In the genomic region with DNA sequence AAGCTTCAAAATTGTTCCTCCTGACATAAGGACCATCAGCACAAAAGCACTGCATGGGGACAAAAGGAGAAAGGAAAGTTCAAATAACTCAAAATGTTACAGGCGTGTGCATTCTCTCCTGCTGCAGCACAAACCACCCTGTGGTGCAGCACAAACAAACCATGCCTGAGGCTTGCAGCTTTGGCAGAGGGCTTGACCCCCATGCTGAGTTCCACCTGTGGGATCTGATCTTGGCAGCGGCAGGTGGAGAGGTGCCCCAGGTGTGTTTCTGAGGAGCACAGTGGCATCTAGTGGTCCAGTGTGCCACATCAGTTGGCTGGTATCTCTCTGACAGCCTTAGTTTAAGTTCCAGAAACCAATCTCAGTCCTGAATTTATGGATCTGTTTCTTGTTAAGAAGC, we compare ENCODE assay signal across 11 cellular contexts.
A peak's percentile ranks its signal among the peaks of the same experiment; 100 is the strongest.
DNase-seq lines count a peak whose midpoint lies in the region; ATAC-seq and TF ChIP-seq lines count a peak whose summit lies in the region.
"Had no signal": no experiment of that assay in that cellular context is flagged by ENCODE, and none has a peak within 500 bp of the region (broad histone marks: within the 10 kb centered on the region; RNA-seq: fewer than 3 reads in every experiment).

No MANE protein-coding gene starts in this region.

- H3K36me3 Mint-ChIP-seq in activated T-cell treated with anti-CD3 and anti-CD28 coated beads, Interleukin-2, amount 50 U/mL, for 4 hours (ENCODE audit: insufficient read depth), result no peaks in the 10 kb centered on the region

- no peak for TF ChIP-seq POLR2A in breast epithelium (IDR thresholded peaks at IDR 0.05)
- no peak for TF ChIP-seq POLR2A in prostate gland (IDR thresholded peaks at IDR 0.05)

- peak; percentile 34 to 78 (median 35) for TF ChIP-seq CTCF in breast epithelium (IDR thresholded peaks at IDR 0.05)
- TF ChIP-seq CTCF in prostate gland (IDR thresholded peaks at IDR 0.05), result peak in 3 of 4 experiments; percentile 15 to 60 (median 19)

- H3K9me3 Mint-ChIP-seq in activated T-cell treated with anti-CD3 and anti-CD28 coated beads, Interleukin-2, amount 50 U/mL, for 4 hours, result no peaks in the 10 kb centered on the region
- H3K9me3 Mint-ChIP-seq: activated B cell treated with CpG ODN at 0.5 μM for 24 hours had no signal

- peak; percentile 57 for ATAC-seq in GM21825 (IDR thresholded peaks at IDR 0.05; ENCODE audit: unreplicated experiment)
- no peak for ATAC-seq in activated T-cell treated with anti-CD3 and anti-CD28 coated beads, Interleukin-2, amount 50 U/mL, for 4 hours

- no peaks in the 10 kb centered on the region for H3K4me1 Mint-ChIP-seq in activated T-cell treated with anti-CD3 and anti-CD28 coated beads, Interleukin-2, amount 50 U/mL, for 4 hours (ENCODE audit: low read depth)
- H3K4me1 Mint-ChIP-seq: activated B cell treated with CpG ODN at 0.5 μM for 24 hours had no signal

- H3K36me3 ChIP-seq in breast epithelium, result no peaks in the 10 kb centered on the region
- no peaks in the 10 kb centered on the region for H3K36me3 ChIP-seq in prostate gland

- no peak overlapping the region for H3K4me3 ChIP-seq in breast epithelium
- no peak overlapping the region for H3K4me3 ChIP-seq in prostate gland
- H3K4me3 ChIP-seq: hepatocyte had no signal

- 45% methylated on average over 2 of the region's 2 CpGs for WGBS in prostate gland

- DNase-seq in NCI-H2081 treated with DMSO at 0.1 percent for 48 hours (lab: John Stamatoyannopoulos, UW) (peak; percentile 85), breast epithelium (ENCODE audit: low spot score in 2 of 2) (peak; percentile 71 to 75), prostate gland (ENCODE audit: low spot score) (peak; percentile 51), dedifferentiated amniotic fluid mesenchymal stem cell (ENCODE audit: extremely low spot score) (no peak)
- DNase-seq in stimulated activated CD4-positive, alpha-beta T cell treated with anti-CD3 and anti-CD28 coated beads, Interleukin-4, amount 100 ng/mL, for 4 hours, result no peak
- no peak for DNase-seq in activated T-cell treated with anti-CD3 and anti-CD28 coated beads, Interleukin-2, amount 50 U/mL, for 4 hours
- DNase-seq: activated B cell treated with CpG ODN at 0.5 μM for 24 hours, NCI-H1105 had no signal

- no peaks in the 10 kb centered on the region for H3K9me3 ChIP-seq in breast epithelium
- H3K9me3 ChIP-seq in prostate gland, result no peaks in the 10 kb centered on the region

- no peak overlapping the region for H3K4me3 Mint-ChIP-seq in activated T-cell treated with anti-CD3 and anti-CD28 coated beads, Interleukin-2, amount 50 U/mL, for 4 hours
- H3K4me3 Mint-ChIP-seq: activated B cell treated with CpG ODN at 0.5 μM for 24 hours had no signal

- H3K27me3 ChIP-seq in breast epithelium (no peaks in the 10 kb centered on the region), prostate gland (replicated peaks; ENCODE audit: insufficient read depth) (no peaks in the 10 kb centered on the region)
- H3K27me3 ChIP-seq: hepatocyte had no signal

- H3K4me1 ChIP-seq in breast epithelium (peaks cover 2 to 12% of the 10 kb centered on the region in 2 donors), prostate gland (replicated peaks) (peaks cover 5% of the 10 kb centered on the region)
- H3K4me1 ChIP-seq: parathyroid adenoma had no signal

- H3K27ac ChIP-seq in breast epithelium (peak overlapping the region; percentile 3 to 51), prostate gland (no peak overlapping the region)
- H3K27ac ChIP-seq: hepatocyte, parathyroid adenoma had no signal

- peaks cover under 1% of the 10 kb centered on the region for H3K27me3 Mint-ChIP-seq in activated T-cell treated with anti-CD3 and anti-CD28 coated beads, Interleukin-2, amount 50 U/mL, for 4 hours (ENCODE audit: low read depth)
- H3K27me3 Mint-ChIP-seq: activated B cell treated with CpG ODN at 0.5 μM for 24 hours had no signal

- intact Hi-C loops in breast epithelium (cut with DNase I; ENCODE audit: low total_unique reads) (no loop called here), prostate gland (cut with DNase I) (no loop called here)

Comparison
In these comparisons a context has a peak if more than half of its experiments do, and no peak if none do; other contexts are left out.
1. DNase-seq: peak in NCI-H2081 treated with DMSO at 0.1 percent for 48 hours (single experiment), breast epithelium (2 of 2) and prostate gland (single experiment); none in stimulated activated CD4-positive, alpha-beta T cell treated with anti-CD3 and anti-CD28 coated beads, Interleukin-4, amount 100 ng/mL, for 4 hours (0 of 2), dedifferentiated amniotic fluid mesenchymal stem cell (single experiment) and activated T-cell treated with anti-CD3 and anti-CD28 coated beads, Interleukin-2, amount 50 U/mL, for 4 hours (single experiment).
2. H3K27ac ChIP-seq: peak in breast epithelium (2 of 2); none in prostate gland (0 of 2).